ENCODE assay signal across 8 cellular contexts in the genomic region with DNA sequence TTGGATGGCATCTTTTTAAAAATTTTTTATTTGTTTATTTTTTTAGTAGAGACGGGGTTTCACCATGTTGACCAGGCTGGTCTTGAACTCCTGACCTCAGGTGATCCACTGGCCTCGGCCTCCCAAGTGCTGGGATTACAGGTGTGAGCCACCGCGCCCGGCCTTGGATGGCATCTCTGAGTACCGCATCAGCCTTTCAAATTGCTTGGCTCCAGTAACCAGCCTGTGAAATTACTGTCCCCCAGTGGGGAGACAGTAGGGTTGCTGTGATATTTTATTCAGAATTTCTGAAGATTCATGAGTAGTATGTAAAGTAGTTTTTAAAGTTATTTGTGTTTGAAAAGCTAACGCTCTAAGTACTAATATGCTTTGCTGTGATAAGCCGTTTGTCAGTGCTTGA. TPM values are rescaled to one million over a fixed set of nuclear protein-coding genes. Genes with fewer than 3 reads are reported as not detected.
DNase-seq lines count a peak whose midpoint lies in the region; ATAC-seq, FAIRE-seq and TF ChIP-seq lines count a peak whose summit lies in the region.

No MANE protein-coding gene starts in this region.

- H3K27ac ChIP-seq in CD8-positive, alpha-beta memory T cell (ENCODE audit: low read depth, low read length), result peak overlapping the region; percentile 84

- H3K4me3 Mint-ChIP-seq in CD8-positive, alpha-beta memory T cell, result peak overlapping the region; percentile 85 to 92 (median 89)
- H3K4me3 Mint-ChIP-seq in osteocyte (ENCODE audit: unreplicated experiment), result peak overlapping the region; percentile 83

- no peak for ATAC-seq in HG03378 (IDR thresholded peaks at IDR 0.05; ENCODE audit: unreplicated experiment)

- H3K27ac Mint-ChIP-seq in CD8-positive, alpha-beta memory T cell, result peak overlapping the region in 7 of 8 donors; percentile 69 to 96 (median 91)
- H3K27ac Mint-ChIP-seq in osteocyte (ENCODE audit: unreplicated experiment), result peak overlapping the region; percentile 66

- H3K36me3 ChIP-seq in CD8-positive, alpha-beta memory T cell (ENCODE audit: insufficient read depth, low read length), result peaks cover 25% of the 10 kb centered on the region

- H3K27me3 Mint-ChIP-seq in CD8-positive, alpha-beta memory T cell, result no peaks in the 10 kb centered on the region
- H3K27me3 Mint-ChIP-seq in osteocyte (ENCODE audit: unreplicated experiment), result peaks cover 5% of the 10 kb centered on the region

- H3K27me3 ChIP-seq in CD8-positive, alpha-beta memory T cell (ENCODE audit: insufficient read depth, low read length, poor library complexity, severe bottlenecking), result no peaks in the 10 kb centered on the region

- H3K36me3 Mint-ChIP-seq in CD8-positive, alpha-beta memory T cell, result peaks cover 5 to 34% (median 7%) of the 10 kb centered on the region in 3 donors
- H3K36me3 Mint-ChIP-seq in osteocyte (ENCODE audit: unreplicated experiment), result peaks cover 13% of the 10 kb centered on the region

- POLR2A ChIA-PET in CD8-positive, alpha-beta memory T cell (lab: Charles Lee), result interaction anchor here (2.8 kb wide), 1 partner anchor 9 kb away, joined by 19 read pairs; no protein-coding TSS in a partner anchor

- CTCF ChIA-PET in CD8-positive, alpha-beta memory T cell (lab: Charles Lee), result interaction anchor here (1.0 to 1.6 kb wide), 2 partner anchors 28 to 39 kb away, joined by 3 to 7 read pairs; no protein-coding TSS in a partner anchor

- H3K4me1 Mint-ChIP-seq in CD8-positive, alpha-beta memory T cell, result peaks cover 28 to 45% (median 44%) of the 10 kb centered on the region in 3 donors
- H3K4me1 Mint-ChIP-seq in osteocyte (ENCODE audit: unreplicated experiment), result peaks cover 16% of the 10 kb centered on the region

- peaks cover 0 to 9% (median 2%) of the 10 kb centered on the region in 5 donors for H3K9me3 Mint-ChIP-seq in CD8-positive, alpha-beta memory T cell
- no peaks in the 10 kb centered on the region for H3K9me3 Mint-ChIP-seq in osteocyte (ENCODE audit: unreplicated experiment)

- no peak for FAIRE-seq in frontal cortex (lab: Jason Lieb, UNC)

- peaks cover 28% of the 10 kb centered on the region for H3K4me1 ChIP-seq in CD8-positive, alpha-beta memory T cell (ENCODE audit: insufficient read depth, low read length)

- peak overlapping the region; percentile 76 for H3K4me3 ChIP-seq in CD8-positive, alpha-beta memory T cell (ENCODE audit: low read length)
- peak overlapping the region; percentile 92 for H3K4me3 ChIP-seq in choroid plexus epithelial cell (ENCODE audit: low read depth, low read length)

- no peaks in the 10 kb centered on the region for H3K9me3 ChIP-seq in CD8-positive, alpha-beta memory T cell (ENCODE audit: low read length)

- peak; percentile 37 for TF ChIP-seq CTCF in choroid plexus epithelial cell (conservative IDR thresholded peaks at IDR 0.05; ENCODE audit: low read depth, low read length)
- no peak for TF ChIP-seq CTCF in osteocyte (IDR thresholded peaks at IDR 0.05)

- DNase-seq in CD8-positive, alpha-beta memory T cell, result no peak
- DNase-seq in M059J (ENCODE audit: low read depth), result peak; percentile 16
- no peak for DNase-seq in choroid plexus epithelial cell (ENCODE audit: low read depth)
- DNase-seq in osteocyte (ENCODE audit: extremely low spot score, unreplicated experiment), result peak; percentile 23
- DNase-seq in NK-92 (lab: John Stamatoyannopoulos, UW; ENCODE audit: unreplicated experiment), result no peak
- DNase-seq in putamen (ENCODE audit: low spot score), result no peak
- no peak for DNase-seq in frontal cortex (ENCODE audit: low spot score in 2 of 2)

RNA-seq across cellular contexts. Expression of a gene that starts 1.2 kb away (rescaled TPM):
- total RNA-seq in CD8-positive, alpha-beta memory T cell, result 10 to 100 TPM; 39.1 to 46.1 TPM
- 82.6 TPM for polyA plus RNA-seq in CD8-positive, alpha-beta memory T cell
- total RNA-seq in M059J (2014; rRNA removed; shearing (Covaris generic)), result 72.3 and 74.4 TPM in 2 replicates
- total RNA-seq in osteocyte (61.7 and 63.0 TPM in 2 replicates), frontal cortex (61.1 TPM)

Comparison
In these comparisons a context has a peak if more than half of its experiments do, and no peak if none do; other contexts are left out.
1. DNase-seq: peak in M059J (single experiment) and osteocyte (single experiment); none in CD8-positive, alpha-beta memory T cell (0 of 5), choroid plexus epithelial cell (single experiment), NK-92 (single experiment), putamen (single experiment) and frontal cortex (0 of 2).